In the genomic region with DNA sequence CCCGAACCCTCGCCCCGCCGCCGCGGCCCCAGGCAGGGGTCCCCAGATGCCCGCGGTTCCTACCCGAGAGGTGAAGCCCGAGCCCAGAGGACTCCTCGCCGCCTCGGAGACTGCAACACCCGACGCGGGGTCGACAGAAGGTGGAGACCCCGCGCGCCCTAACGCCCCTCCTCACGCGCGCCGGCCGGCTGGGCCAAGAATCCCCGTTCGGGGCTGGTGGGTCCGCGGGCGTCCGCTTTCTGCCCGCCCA, we compare ENCODE assay signal across 8 cellular contexts. TPM values are rescaled to one million over a fixed set of nuclear protein-coding genes. Genes with fewer than 3 reads are reported as not detected.
DNase-seq lines count a peak whose midpoint lies in the region; ATAC-seq, FAIRE-seq and TF ChIP-seq lines count a peak whose summit lies in the region.

No MANE protein-coding gene starts in this region.

- TF ChIP-seq CTCF in K562 (IDR thresholded peaks at IDR 0.05 in 2 of 3, conservative IDR thresholded peaks at IDR 0.05 in 1 of 3; ENCODE audit: insufficient read depth in 2 of 3, low read depth in 1 of 3, low read length in 3 of 3) = no peak; a peak in 1 of 6 replicates
- peak in 1 of 4 donors; percentile 21 for TF ChIP-seq CTCF in right lobe of liver (IDR thresholded peaks at IDR 0.05)
- peak in 2 of 5 experiments; percentile 34 to 61 for TF ChIP-seq CTCF in transverse colon (IDR thresholded peaks at IDR 0.05)

- H3K9me3 ChIP-seq in K562 (replicated peaks; ENCODE audit: control insufficient read depth, insufficient read depth, low read depth, low read length) (no peaks in the 10 kb centered on the region), right lobe of liver (no peaks in the 10 kb centered on the region), transverse colon (no peaks in the 10 kb centered on the region)

- in situ Hi-C loops in K562 (cut with MboI) (no loop called here), transverse colon (cut with MboI; ENCODE audit: low pct_ligation_motif_present in 1 of 4, low pct_unique_long_range_greater_than_20kb in 1 of 4, low sequenced_read_pairs in 3 of 4) (loop anchor here in 1 of 4 donors (25.0 kb wide), 1 partner anchor 220 kb away; the partner anchor contains the start of gene HID1)

- peak overlapping the region; percentile 86; the same call in 1 of the 2 replicates for H3K4me2 ChIP-seq in K562 (ENCODE audit: insufficient read depth, low read length)

- WGBS in K562 (ENCODE audit: insufficient coverage, low coverage, missing lambda C conversion rate) = 1% methylated on average over 25 of the region's 33 CpGs
- WGBS in right lobe of liver (ENCODE audit: insufficient coverage, low coverage, low lambda C conversion rate, missing lambda C conversion rate) = 0% methylated on average over 2 of the region's 33 CpGs
- 0% methylated on average over 32 of the region's 33 CpGs; no CpG with 5 or more reads in 1 of the 2 donors for WGBS in transverse colon (ENCODE audit: low coverage in 1 of 2), 2 donors

- ATAC-seq in GM18505 (IDR thresholded peaks at IDR 0.05; ENCODE audit: unreplicated experiment) (peak; percentile 25), HG03135 (IDR thresholded peaks at IDR 0.05; ENCODE audit: unreplicated experiment) (peak; percentile 11), K562 (peak; percentile 16; the same call in 1 of the 3 replicates), right lobe of liver (peak in 2 of 4 donors; percentile 1 to 3), HG02970 (IDR thresholded peaks at IDR 0.05; ENCODE audit: low FRiP score, unreplicated experiment) (no peak)

- peaks cover 18 to 26% of the 10 kb centered on the region in 2 experiments; a peak in 4 of 5 replicates for H3K4me1 ChIP-seq in K562 (replicated peaks in 1 of 2; ENCODE audit: control insufficient read depth in 2 of 2, insufficient read depth in 2 of 2, low read length in 2 of 2)
- peaks cover 0 to 16% (median 6%) of the 10 kb centered on the region in 4 donors for H3K4me1 ChIP-seq in right lobe of liver
- peaks cover 8 to 33% (median 12%) of the 10 kb centered on the region in 4 donors for H3K4me1 ChIP-seq in transverse colon

- no TSS peak for BruUV-seq in K562 (replicated peaks; lab: Mats Ljungman, UMichigan)

- H3K36me3 ChIP-seq in K562 (ENCODE audit: control insufficient read depth, insufficient read depth, low read length) (peaks cover 37% of the 10 kb centered on the region), right lobe of liver (peaks cover 0 to 18% (median 0%) of the 10 kb centered on the region in 4 donors), transverse colon (peaks cover 0 to 15% (median 0%) of the 10 kb centered on the region in 4 donors)

- no peaks in the 10 kb centered on the region for H4K20me1 ChIP-seq in K562 (replicated peaks; ENCODE audit: control insufficient read depth, insufficient read depth, low read length)

- CTCF ChIA-PET in K562 (lab: Yijun Ruan, JAX; ENCODE audit: low intra/inter-chr PET ratio) = no interaction called here

- H3K27me3 ChIP-seq in K562 (ENCODE audit: control insufficient read depth in 2 of 2, insufficient read depth in 2 of 2, low read length in 2 of 2) (no peaks in the 10 kb centered on the region), right lobe of liver (no peaks in the 10 kb centered on the region), transverse colon (no peaks in the 10 kb centered on the region)

- H3K27ac ChIP-seq in K562 (ENCODE audit: extremely low read depth, low read depth, low read length) (peak overlapping the region; percentile 100), right lobe of liver (peak overlapping the region; percentile 94 to 96 (median 96)), transverse colon (peak overlapping the region; percentile 99 to 100 (median 100))

- DNase-seq in K562 (ENCODE audit: extremely low read depth in 1 of 4, low spot score in 3 of 4) (no peak), right lobe of liver (peak; percentile 46 to 76 (median 60)), transverse colon (no peak), LoVo (ENCODE audit: low spot score) (no peak)
- DNase-seq in stimulated activated naive CD4-positive, alpha-beta T cell treated with Interleukin-2 at 50 U/mL for 16 hours (lab: John Stamatoyannopoulos, UW) = no peak

- TF ChIP-seq EP300 in K562 (IDR thresholded peaks at IDR 0.05; ENCODE audit: low read length) = no peak
- TF ChIP-seq EP300 in transverse colon (IDR thresholded peaks at IDR 0.05; ENCODE audit: low read depth) = no peak

- H3K4me3 ChIP-seq in K562 = peak overlapping the region; percentile 100
- peak overlapping the region; percentile 85 to 97 (median 90) for H3K4me3 ChIP-seq in right lobe of liver
- H3K4me3 ChIP-seq in transverse colon = peak overlapping the region; percentile 90 to 98 (median 95)

- intact Hi-C loops in K562 (cut with micrococcal nuclease) (loop anchor here (5.0 kb wide), 1 partner anchor 50 kb away; the partner anchor contains the start of gene NT5C), right lobe of liver (cut with DNase I) (no loop called here), transverse colon (cut with DNase I; ENCODE audit: low total_unique reads) (no loop called here)

- no peak for TF ChIP-seq POLR2A in GM18505 (IDR thresholded peaks at IDR 0.05; ENCODE audit: borderline replicate concordance, extremely low read depth, insufficient read depth, insufficient read length)
- TF ChIP-seq POLR2A in K562 (conservative IDR thresholded peaks at IDR 0.05) = no peak
- no peak for TF ChIP-seq POLR2A in right lobe of liver (IDR thresholded peaks at IDR 0.05)
- no peak for TF ChIP-seq POLR2A in transverse colon (IDR thresholded peaks at IDR 0.05)

- H2AFZ ChIP-seq in K562 (ENCODE audit: low read depth, low read length) = no peak overlapping the region

- POLR2A ChIA-PET in K562 (lab: Yijun Ruan, JAX) = interaction anchor here (1.4 kb wide), 1 partner anchor 58 kb away, joined by 5 read pairs; no protein-coding TSS in a partner anchor

- H3K9me1 ChIP-seq in K562 (ENCODE audit: control insufficient read depth, insufficient read depth, low read length) = no peaks in the 10 kb centered on the region

- no peak for FAIRE-seq in K562 (lab: Jason Lieb, UNC)

- TF ChIP-seq RAD21 in K562 (CRISPR knock-in tag; conservative IDR thresholded peaks at IDR 0.05 in 1 of 2, IDR thresholded peaks at IDR 0.05 in 1 of 2) = no peak

- peak overlapping the region; percentile 94 to 99 for H3K9ac ChIP-seq in K562 (ENCODE audit: insufficient read depth in 1 of 2, low read depth in 2 of 2, low read length in 2 of 2)

- peaks cover 64% of the 10 kb centered on the region for H3K79me2 ChIP-seq in K562 (ENCODE audit: control insufficient read depth, insufficient read depth, low read length)

RNA-seq across cellular contexts. Expression of gene SUMO2, which starts 0.5 kb away (rescaled TPM):
- 15.8 and 22.4 TPM in 2 replicates for total RNA-seq in K562 (2011; cell fraction: chromatin; rRNA removed; ENCODE audit: low replicate concordance)
- total RNA-seq in K562 (2011; cell fraction: nucleolus; rRNA removed) = 14.9 and 18.3 TPM in 2 replicates
- 30.7 and 43.9 TPM in 2 replicates for total RNA-seq in K562 (2011; cell fraction: nucleoplasm; rRNA removed)
- total RNA-seq in K562 (2014; rRNA removed) = 170 and 203 TPM in 2 replicates
- total RNA-seq in K562 (2014; rRNA removed; fragmentation: Illumina TruSeq; extraction: Trizol) = 379 and 441 TPM in 2 replicates
- total RNA-seq in K562 (2015; rRNA removed; fragmentation: Illumina TruSeq; extraction: Trizol) = 361 and 419 TPM in 2 replicates
- total RNA-seq in K562 (2021) = 511 and 520 TPM in 2 replicates
- polyA plus RNA-seq in K562 (2011; rRNA removed) = 414 and 505 TPM in 2 replicates
- polyA plus RNA-seq in K562 (2011; cell fraction: cytosol; rRNA removed) = 43.5 and 104 TPM in 2 replicates
- 60.3 and 118 TPM in 2 replicates for polyA plus RNA-seq in K562 (2011; cell fraction: nucleus; rRNA removed)
- polyA plus RNA-seq in K562 (2012) = 290 and 393 TPM in 2 replicates
- polyA plus RNA-seq in K562 (2014; fragmentation: Illumina TruSeq; extraction: Trizol) = 233 and 262 TPM in 2 replicates
- 100 to 1,000 TPM; 570 to 733 TPM for polyA plus RNA-seq in K562 (2014; fragmentation: Nextera tagmentation; extraction: Ambion mirVana)
- 157 and 222 TPM in 2 replicates for polyA plus RNA-seq in K562 (2014; rRNA removed)
- 133 and 157 TPM in 2 replicates for polyA minus RNA-seq in K562 (2011; rRNA and poly(A)+ RNA removed)
- 208 and 214 TPM in 2 replicates for polyA minus RNA-seq in K562 (2011; cell fraction: cytosol; rRNA and poly(A)+ RNA removed)
- polyA minus RNA-seq in K562 (2011; cell fraction: nucleus; rRNA and poly(A)+ RNA removed) = 9.2 and 28.8 TPM in 2 replicates
- 100 to 1,000 TPM in 3 of 6 experiments, 10 to 100 TPM in 3; 23.6 to 120 (median 108) TPM for total RNA-seq in right lobe of liver
- total RNA-seq in transverse colon = 10 to 100 TPM in 3 of 4 donors, 1 to 10 TPM in 1; 6.4 to 56.5 (median 47.9) TPM

RNA-seq across cellular contexts. Expression of gene NUP85, which starts 23.2 kb away (rescaled TPM):
- 303 and 492 TPM in 2 replicates for total RNA-seq in K562 (2011; cell fraction: chromatin; rRNA removed; ENCODE audit: low replicate concordance)
- total RNA-seq in K562 (2011; cell fraction: nucleolus; rRNA removed) = 243 and 287 TPM in 2 replicates
- total RNA-seq in K562 (2011; cell fraction: nucleoplasm; rRNA removed) = 239 and 282 TPM in 2 replicates
- total RNA-seq in K562 (2014; rRNA removed) = 50.2 and 52.4 TPM in 2 replicates
- total RNA-seq in K562 (2014; rRNA removed; fragmentation: Illumina TruSeq; extraction: Trizol) = 99.8 and 115 TPM in 2 replicates
- total RNA-seq in K562 (2015; rRNA removed; fragmentation: Illumina TruSeq; extraction: Trizol) = 77.1 and 81.2 TPM in 2 replicates
- total RNA-seq in K562 (2021) = 121 and 127 TPM in 2 replicates
- polyA plus RNA-seq in K562 (2011; rRNA removed) = 128 and 135 TPM in 2 replicates
- 184 and 192 TPM in 2 replicates for polyA plus RNA-seq in K562 (2011; cell fraction: cytosol; rRNA removed)
- polyA plus RNA-seq in K562 (2011; cell fraction: nucleus; rRNA removed) = 521 and 638 TPM in 2 replicates
- polyA plus RNA-seq in K562 (2012) = 56.6 and 88.3 TPM in 2 replicates
- 82.2 and 83.7 TPM in 2 replicates for polyA plus RNA-seq in K562 (2014; fragmentation: Illumina TruSeq; extraction: Trizol)
- polyA plus RNA-seq in K562 (2014; fragmentation: Nextera tagmentation; extraction: Ambion mirVana) = 100 to 1,000 TPM; 156 to 177 TPM
- polyA plus RNA-seq in K562 (2014; rRNA removed) = 110 and 116 TPM in 2 replicates
- 62.4 and 87.2 TPM in 2 replicates for polyA minus RNA-seq in K562 (2011; rRNA and poly(A)+ RNA removed)
- polyA minus RNA-seq in K562 (2011; cell fraction: cytosol; rRNA and poly(A)+ RNA removed) = 45.2 and 54.1 TPM in 2 replicates
- polyA minus RNA-seq in K562 (2011; cell fraction: nucleus; rRNA and poly(A)+ RNA removed) = 79.4 and 108 TPM in 2 replicates
- total RNA-seq in right lobe of liver = 10 to 100 TPM; 15.3 to 32.8 (median 25.9) TPM
- total RNA-seq in transverse colon = 100 to 1,000 TPM in 1 of 4 donors, 10 to 100 TPM in 3; 13.1 to 204 (median 31.8) TPM

RNA-seq across cellular contexts. Expression of gene JPT1, which starts 27.9 kb away (rescaled TPM):
- 60.0 and 81.0 TPM in 2 replicates for total RNA-seq in K562 (2011; cell fraction: chromatin; rRNA removed; ENCODE audit: low replicate concordance)
- total RNA-seq in K562 (2011; cell fraction: nucleolus; rRNA removed) = 77.1 and 90.4 TPM in 2 replicates
- 68.9 and 75.0 TPM in 2 replicates for total RNA-seq in K562 (2011; cell fraction: nucleoplasm; rRNA removed)
- total RNA-seq in K562 (2014; rRNA removed) (131 and 132 TPM in 2 replicates), K562 (2014; rRNA removed; fragmentation: Illumina TruSeq; extraction: Trizol) (168 and 185 TPM in 2 replicates), K562 (2015; rRNA removed; fragmentation: Illumina TruSeq; extraction: Trizol) (290 and 292 TPM in 2 replicates), K562 (2021) (243 and 245 TPM in 2 replicates), right lobe of liver (10 to 100 TPM; 16.7 to 57.8 (median 29.5) TPM), transverse colon (100 to 1,000 TPM in 3 of 4 donors, 10 to 100 TPM in 1; 61.7 to 293 (median 219) TPM)
- polyA plus RNA-seq in K562 (2011; rRNA removed) (54.0 and 56.7 TPM in 2 replicates), K562 (2014; fragmentation: Illumina TruSeq; extraction: Trizol) (276 and 277 TPM in 2 replicates), K562 (2014; fragmentation: Nextera tagmentation; extraction: Ambion mirVana) (10 to 100 TPM; 67.8 to 77.7 TPM), K562 (2014; rRNA removed) (144 and 237 TPM in 2 replicates)
- 112 and 122 TPM in 2 replicates for polyA plus RNA-seq in K562 (2011; cell fraction: cytosol; rRNA removed)
- polyA plus RNA-seq in K562 (2011; cell fraction: nucleus; rRNA removed) = 68.8 and 82.6 TPM in 2 replicates
- 165 and 353 TPM in 2 replicates for polyA plus RNA-seq in K562 (2012)
- 46.8 and 55.1 TPM in 2 replicates for polyA minus RNA-seq in K562 (2011; rRNA and poly(A)+ RNA removed)
- 131 and 146 TPM in 2 replicates for polyA minus RNA-seq in K562 (2011; cell fraction: cytosol; rRNA and poly(A)+ RNA removed)
- 35.1 and 49.8 TPM in 2 replicates for polyA minus RNA-seq in K562 (2011; cell fraction: nucleus; rRNA and poly(A)+ RNA removed)

RNA-seq across cellular contexts. Expression of gene NT5C, which starts 50.7 kb away (rescaled TPM):
- total RNA-seq in K562 (2011; cell fraction: chromatin; rRNA removed; ENCODE audit: low replicate concordance) = 23.9 and 63.5 TPM in 2 replicates
- total RNA-seq in K562 (2011; cell fraction: nucleolus; rRNA removed) = 83.5 and 103 TPM in 2 replicates
- total RNA-seq in K562 (2011; cell fraction: nucleoplasm; rRNA removed) = 34.3 and 56.2 TPM in 2 replicates
- 150 and 205 TPM in 2 replicates for total RNA-seq in K562 (2014; rRNA removed)
- total RNA-seq in K562 (2014; rRNA removed; fragmentation: Illumina TruSeq; extraction: Trizol) = 21.5 and 31.6 TPM in 2 replicates
- 55.3 and 56.6 TPM in 2 replicates for total RNA-seq in K562 (2015; rRNA removed; fragmentation: Illumina TruSeq; extraction: Trizol)
- 94.3 and 95.0 TPM in 2 replicates for total RNA-seq in K562 (2021)
- 45.0 and 55.6 TPM in 2 replicates for polyA plus RNA-seq in K562 (2011; rRNA removed)
- polyA plus RNA-seq in K562 (2011; cell fraction: cytosol; rRNA removed) = 71.8 and 135 TPM in 2 replicates
- 170 and 227 TPM in 2 replicates for polyA plus RNA-seq in K562 (2011; cell fraction: nucleus; rRNA removed)
- 54.2 and 75.4 TPM in 2 replicates for polyA plus RNA-seq in K562 (2012)
- 31.0 and 40.2 TPM in 2 replicates for polyA plus RNA-seq in K562 (2014; fragmentation: Illumina TruSeq; extraction: Trizol)
- polyA plus RNA-seq in K562 (2014; fragmentation: Nextera tagmentation; extraction: Ambion mirVana) = 1 to 10 TPM; 2.9 to 5.0 TPM
- polyA plus RNA-seq in K562 (2014; rRNA removed) = 167 and 175 TPM in 2 replicates
- polyA minus RNA-seq in K562 (2011; rRNA and poly(A)+ RNA removed) = 6.2 and 7.8 TPM in 2 replicates
- polyA minus RNA-seq in K562 (2011; cell fraction: cytosol; rRNA and poly(A)+ RNA removed) = 10.3 and 17.4 TPM in 2 replicates
- 41.6 and 46.9 TPM in 2 replicates for polyA minus RNA-seq in K562 (2011; cell fraction: nucleus; rRNA and poly(A)+ RNA removed)
- total RNA-seq in right lobe of liver = 10 to 100 TPM; 10.5 to 35.1 (median 12.6) TPM
- total RNA-seq in transverse colon = 100 to 1,000 TPM; 162 to 247 (median 208) TPM

Comparison
In these comparisons a context has a peak if more than half of its experiments do, and no peak if none do; other contexts are left out.
1. DNase-seq: peak in right lobe of liver (3 of 3); none in K562 (0 of 4), transverse colon (single experiment), LoVo (single experiment) and stimulated activated naive CD4-positive, alpha-beta T cell treated with Interleukin-2 at 50 U/mL for 16 hours (single experiment).
2. Peak in every context shown above with its lines, with median percentiles within 50 percentile points of each other: H3K27ac ChIP-seq and H3K4me3 ChIP-seq.